Comparison of ENCODE assay signal across 1 cellular context in the genomic region with DNA sequence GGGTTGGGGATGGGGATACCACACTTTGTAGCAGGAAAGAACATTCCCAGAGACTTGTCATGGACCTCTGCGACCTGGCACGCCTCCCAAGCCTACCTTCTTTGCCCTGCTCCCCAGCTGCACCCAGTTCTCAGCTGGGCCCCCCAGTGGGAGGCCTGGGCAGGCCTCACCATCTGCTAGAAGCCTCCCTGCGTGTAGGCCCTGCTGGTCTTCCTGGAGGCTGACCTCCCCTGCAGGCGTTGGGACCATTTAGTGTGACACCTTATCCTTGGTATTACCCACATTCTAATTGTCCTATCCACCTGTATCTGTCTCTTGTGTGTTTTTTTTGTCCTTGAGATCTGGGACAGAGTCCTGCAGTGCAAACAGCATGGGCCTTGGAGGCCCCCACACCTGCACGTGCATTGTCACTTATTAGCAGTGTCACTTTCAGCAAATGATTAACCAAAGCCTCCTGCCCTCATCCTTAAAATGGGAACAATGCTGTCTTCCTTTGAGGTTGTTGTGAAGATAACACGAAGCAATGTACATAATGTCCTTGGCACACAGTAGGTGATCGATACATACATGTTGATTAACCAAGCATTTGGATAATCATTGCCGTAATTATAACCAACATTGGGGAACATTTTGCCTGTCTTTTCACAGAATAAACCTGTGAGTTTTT.
A peak's percentile ranks its signal among the peaks of the same experiment; 100 is the strongest.
TF ChIP-seq lines count a peak whose summit lies in the region.

No MANE protein-coding gene starts in this region.

TF ChIP-seq in HepG2, 621 proteins besides CTCF, POLR2A, EP300 and RAD21 (continued from another document and continues in another):
- TF ChIP-seq, protein P1, sequence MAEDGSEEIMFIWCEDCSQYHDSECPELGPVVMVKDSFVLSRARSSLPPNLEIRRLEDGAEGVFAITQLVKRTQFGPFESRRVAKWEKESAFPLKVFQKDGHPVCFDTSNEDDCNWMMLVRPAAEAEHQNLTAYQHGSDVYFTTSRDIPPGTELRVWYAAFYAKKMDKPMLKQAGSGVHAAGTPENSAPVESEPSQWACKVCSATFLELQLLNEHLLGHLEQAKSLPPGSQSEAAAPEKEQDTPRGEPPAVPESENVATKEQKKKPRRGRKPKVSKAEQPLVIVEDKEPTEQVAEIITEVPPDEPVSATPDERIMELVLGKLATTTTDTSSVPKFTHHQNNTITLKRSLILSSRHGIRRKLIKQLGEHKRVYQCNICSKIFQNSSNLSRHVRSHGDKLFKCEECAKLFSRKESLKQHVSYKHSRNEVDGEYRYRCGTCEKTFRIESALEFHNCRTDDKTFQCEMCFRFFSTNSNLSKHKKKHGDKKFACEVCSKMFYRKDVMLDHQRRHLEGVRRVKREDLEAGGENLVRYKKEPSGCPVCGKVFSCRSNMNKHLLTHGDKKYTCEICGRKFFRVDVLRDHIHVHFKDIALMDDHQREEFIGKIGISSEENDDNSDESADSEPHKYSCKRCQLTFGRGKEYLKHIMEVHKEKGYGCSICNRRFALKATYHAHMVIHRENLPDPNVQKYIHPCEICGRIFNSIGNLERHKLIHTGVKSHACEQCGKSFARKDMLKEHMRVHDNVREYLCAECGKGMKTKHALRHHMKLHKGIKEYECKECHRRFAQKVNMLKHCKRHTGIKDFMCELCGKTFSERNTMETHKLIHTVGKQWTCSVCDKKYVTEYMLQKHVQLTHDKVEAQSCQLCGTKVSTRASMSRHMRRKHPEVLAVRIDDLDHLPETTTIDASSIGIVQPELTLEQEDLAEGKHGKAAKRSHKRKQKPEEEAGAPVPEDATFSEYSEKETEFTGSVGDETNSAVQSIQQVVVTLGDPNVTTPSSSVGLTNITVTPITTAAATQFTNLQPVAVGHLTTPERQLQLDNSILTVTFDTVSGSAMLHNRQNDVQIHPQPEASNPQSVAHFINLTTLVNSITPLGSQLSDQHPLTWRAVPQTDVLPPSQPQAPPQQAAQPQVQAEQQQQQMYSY (CRISPR knock-in tag; IDR thresholded peaks at IDR 0.05), result no peak
- peak; percentile 52; the same call in 1 of the 2 replicates for TF ChIP-seq NCOR1 (IDR thresholded peaks at IDR 0.05; ENCODE audit: borderline replicate concordance, low read length)
- TF ChIP-seq, protein P2, sequence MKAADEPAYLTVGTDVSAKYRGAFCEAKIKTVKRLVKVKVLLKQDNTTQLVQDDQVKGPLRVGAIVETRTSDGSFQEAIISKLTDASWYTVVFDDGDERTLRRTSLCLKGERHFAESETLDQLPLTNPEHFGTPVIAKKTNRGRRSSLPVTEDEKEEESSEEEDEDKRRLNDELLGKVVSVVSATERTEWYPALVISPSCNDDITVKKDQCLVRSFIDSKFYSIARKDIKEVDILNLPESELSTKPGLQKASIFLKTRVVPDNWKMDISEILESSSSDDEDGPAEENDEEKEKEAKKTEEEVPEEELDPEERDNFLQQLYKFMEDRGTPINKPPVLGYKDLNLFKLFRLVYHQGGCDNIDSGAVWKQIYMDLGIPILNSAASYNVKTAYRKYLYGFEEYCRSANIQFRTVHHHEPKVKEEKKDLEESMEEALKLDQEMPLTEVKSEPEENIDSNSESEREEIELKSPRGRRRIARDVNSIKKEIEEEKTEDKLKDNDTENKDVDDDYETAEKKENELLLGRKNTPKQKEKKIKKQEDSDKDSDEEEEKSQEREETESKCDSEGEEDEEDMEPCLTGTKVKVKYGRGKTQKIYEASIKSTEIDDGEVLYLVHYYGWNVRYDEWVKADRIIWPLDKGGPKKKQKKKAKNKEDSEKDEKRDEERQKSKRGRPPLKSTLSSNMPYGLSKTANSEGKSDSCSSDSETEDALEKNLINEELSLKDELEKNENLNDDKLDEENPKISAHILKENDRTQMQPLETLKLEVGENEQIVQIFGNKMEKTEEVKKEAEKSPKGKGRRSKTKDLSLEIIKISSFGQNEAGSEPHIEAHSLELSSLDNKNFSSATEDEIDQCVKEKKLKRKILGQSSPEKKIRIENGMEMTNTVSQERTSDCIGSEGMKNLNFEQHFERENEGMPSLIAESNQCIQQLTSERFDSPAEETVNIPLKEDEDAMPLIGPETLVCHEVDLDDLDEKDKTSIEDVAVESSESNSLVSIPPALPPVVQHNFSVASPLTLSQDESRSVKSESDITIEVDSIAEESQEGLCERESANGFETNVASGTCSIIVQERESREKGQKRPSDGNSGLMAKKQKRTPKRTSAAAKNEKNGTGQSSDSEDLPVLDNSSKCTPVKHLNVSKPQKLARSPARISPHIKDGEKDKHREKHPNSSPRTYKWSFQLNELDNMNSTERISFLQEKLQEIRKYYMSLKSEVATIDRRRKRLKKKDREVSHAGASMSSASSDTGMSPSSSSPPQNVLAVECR (CRISPR knock-in tag; IDR thresholded peaks at IDR 0.05; ENCODE audit: borderline replicate concordance), result peak; percentile 54; the same call in 1 of the 2 replicates
- no peak; the same call in 1 of the 2 replicates for TF ChIP-seq ZNF430 (CRISPR knock-in tag; IDR thresholded peaks at IDR 0.05)
- no peak for TF ChIP-seq EHMT2 (IDR thresholded peaks at IDR 0.05; ENCODE audit: borderline replicate concordance, low read depth, low read length)
- TF ChIP-seq, protein P3, sequence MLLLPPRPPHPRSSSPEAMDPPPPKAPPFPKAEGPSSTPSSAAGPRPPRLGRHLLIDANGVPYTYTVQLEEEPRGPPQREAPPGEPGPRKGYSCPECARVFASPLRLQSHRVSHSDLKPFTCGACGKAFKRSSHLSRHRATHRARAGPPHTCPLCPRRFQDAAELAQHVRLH (CRISPR knock-in tag; IDR thresholded peaks at IDR 0.05; ENCODE audit: borderline replicate concordance, low read depth), result 0 out of 2 replicates have a peak, but pooled peaks have one; percentile 44
- peak; percentile 50 for TF ChIP-seq CBX1 (IDR thresholded peaks at IDR 0.05; ENCODE audit: low read depth)
- TF ChIP-seq ZMYM3 (CRISPR knock-in tag; IDR thresholded peaks at IDR 0.05), result peak; percentile 93
- no peak for TF ChIP-seq KLF13 (CRISPR knock-in tag; IDR thresholded peaks at IDR 0.05)
- TF ChIP-seq ELF4 (CRISPR knock-in tag; IDR thresholded peaks at IDR 0.05; ENCODE audit: borderline replicate concordance), result no peak
- no peak for TF ChIP-seq CENPX (CRISPR knock-in tag; IDR thresholded peaks at IDR 0.05)
- TF ChIP-seq REXO4 (CRISPR knock-in tag; IDR thresholded peaks at IDR 0.05; ENCODE audit: borderline replicate concordance), result no peak
- TF ChIP-seq, protein P4, sequence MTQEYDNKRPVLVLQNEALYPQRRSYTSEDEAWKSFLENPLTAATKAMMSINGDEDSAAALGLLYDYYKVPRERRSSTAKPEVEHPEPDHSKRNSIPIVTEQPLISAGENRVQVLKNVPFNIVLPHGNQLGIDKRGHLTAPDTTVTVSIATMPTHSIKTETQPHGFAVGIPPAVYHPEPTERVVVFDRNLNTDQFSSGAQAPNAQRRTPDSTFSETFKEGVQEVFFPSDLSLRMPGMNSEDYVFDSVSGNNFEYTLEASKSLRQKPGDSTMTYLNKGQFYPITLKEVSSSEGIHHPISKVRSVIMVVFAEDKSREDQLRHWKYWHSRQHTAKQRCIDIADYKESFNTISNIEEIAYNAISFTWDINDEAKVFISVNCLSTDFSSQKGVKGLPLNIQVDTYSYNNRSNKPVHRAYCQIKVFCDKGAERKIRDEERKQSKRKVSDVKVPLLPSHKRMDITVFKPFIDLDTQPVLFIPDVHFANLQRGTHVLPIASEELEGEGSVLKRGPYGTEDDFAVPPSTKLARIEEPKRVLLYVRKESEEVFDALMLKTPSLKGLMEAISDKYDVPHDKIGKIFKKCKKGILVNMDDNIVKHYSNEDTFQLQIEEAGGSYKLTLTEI (CRISPR knock-in tag; conservative IDR thresholded peaks at IDR 0.05), result no peak
- TF ChIP-seq KLF16 (CRISPR knock-in tag; IDR thresholded peaks at IDR 0.05), result peak in 1 of 2 experiments; percentile 51; a peak in 1 of 4 replicates
- TF ChIP-seq, protein P5, sequence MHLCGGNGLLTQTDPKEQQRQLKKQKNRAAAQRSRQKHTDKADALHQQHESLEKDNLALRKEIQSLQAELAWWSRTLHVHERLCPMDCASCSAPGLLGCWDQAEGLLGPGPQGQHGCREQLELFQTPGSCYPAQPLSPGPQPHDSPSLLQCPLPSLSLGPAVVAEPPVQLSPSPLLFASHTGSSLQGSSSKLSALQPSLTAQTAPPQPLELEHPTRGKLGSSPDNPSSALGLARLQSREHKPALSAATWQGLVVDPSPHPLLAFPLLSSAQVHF (CRISPR knock-in tag; IDR thresholded peaks at IDR 0.05), result no peak
- TF ChIP-seq, protein P6, sequence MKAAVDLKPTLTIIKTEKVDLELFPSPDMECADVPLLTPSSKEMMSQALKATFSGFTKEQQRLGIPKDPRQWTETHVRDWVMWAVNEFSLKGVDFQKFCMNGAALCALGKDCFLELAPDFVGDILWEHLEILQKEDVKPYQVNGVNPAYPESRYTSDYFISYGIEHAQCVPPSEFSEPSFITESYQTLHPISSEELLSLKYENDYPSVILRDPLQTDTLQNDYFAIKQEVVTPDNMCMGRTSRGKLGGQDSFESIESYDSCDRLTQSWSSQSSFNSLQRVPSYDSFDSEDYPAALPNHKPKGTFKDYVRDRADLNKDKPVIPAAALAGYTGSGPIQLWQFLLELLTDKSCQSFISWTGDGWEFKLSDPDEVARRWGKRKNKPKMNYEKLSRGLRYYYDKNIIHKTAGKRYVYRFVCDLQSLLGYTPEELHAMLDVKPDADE (CRISPR knock-in tag; IDR thresholded peaks at IDR 0.05), result no peak
- TF ChIP-seq ZZZ3 (CRISPR knock-in tag; IDR thresholded peaks at IDR 0.05; ENCODE audit: borderline replicate concordance), result no peak
- no peak for TF ChIP-seq RELA (CRISPR knock-in tag; IDR thresholded peaks at IDR 0.05)
- TF ChIP-seq TSC22D2 (CRISPR knock-in tag; IDR thresholded peaks at IDR 0.05; ENCODE audit: borderline replicate concordance), result no peak
- TF ChIP-seq, protein P7, sequence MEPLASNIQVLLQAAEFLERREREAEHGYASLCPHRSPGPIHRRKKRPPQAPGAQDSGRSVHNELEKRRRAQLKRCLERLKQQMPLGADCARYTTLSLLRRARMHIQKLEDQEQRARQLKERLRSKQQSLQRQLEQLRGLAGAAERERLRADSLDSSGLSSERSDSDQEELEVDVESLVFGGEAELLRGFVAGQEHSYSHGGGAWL (CRISPR knock-in tag; IDR thresholded peaks at IDR 0.05), result no peak
- no peak; the same call in 1 of the 2 replicates for TF ChIP-seq JUNB (CRISPR knock-in tag; IDR thresholded peaks at IDR 0.05; ENCODE audit: borderline replicate concordance)
- TF ChIP-seq SOX5 (CRISPR knock-in tag; IDR thresholded peaks at IDR 0.05; ENCODE audit: borderline replicate concordance), result peak; percentile 97
- no peak for TF ChIP-seq ZFAT (CRISPR knock-in tag; conservative IDR thresholded peaks at IDR 0.05)
- TF ChIP-seq, protein P8, sequence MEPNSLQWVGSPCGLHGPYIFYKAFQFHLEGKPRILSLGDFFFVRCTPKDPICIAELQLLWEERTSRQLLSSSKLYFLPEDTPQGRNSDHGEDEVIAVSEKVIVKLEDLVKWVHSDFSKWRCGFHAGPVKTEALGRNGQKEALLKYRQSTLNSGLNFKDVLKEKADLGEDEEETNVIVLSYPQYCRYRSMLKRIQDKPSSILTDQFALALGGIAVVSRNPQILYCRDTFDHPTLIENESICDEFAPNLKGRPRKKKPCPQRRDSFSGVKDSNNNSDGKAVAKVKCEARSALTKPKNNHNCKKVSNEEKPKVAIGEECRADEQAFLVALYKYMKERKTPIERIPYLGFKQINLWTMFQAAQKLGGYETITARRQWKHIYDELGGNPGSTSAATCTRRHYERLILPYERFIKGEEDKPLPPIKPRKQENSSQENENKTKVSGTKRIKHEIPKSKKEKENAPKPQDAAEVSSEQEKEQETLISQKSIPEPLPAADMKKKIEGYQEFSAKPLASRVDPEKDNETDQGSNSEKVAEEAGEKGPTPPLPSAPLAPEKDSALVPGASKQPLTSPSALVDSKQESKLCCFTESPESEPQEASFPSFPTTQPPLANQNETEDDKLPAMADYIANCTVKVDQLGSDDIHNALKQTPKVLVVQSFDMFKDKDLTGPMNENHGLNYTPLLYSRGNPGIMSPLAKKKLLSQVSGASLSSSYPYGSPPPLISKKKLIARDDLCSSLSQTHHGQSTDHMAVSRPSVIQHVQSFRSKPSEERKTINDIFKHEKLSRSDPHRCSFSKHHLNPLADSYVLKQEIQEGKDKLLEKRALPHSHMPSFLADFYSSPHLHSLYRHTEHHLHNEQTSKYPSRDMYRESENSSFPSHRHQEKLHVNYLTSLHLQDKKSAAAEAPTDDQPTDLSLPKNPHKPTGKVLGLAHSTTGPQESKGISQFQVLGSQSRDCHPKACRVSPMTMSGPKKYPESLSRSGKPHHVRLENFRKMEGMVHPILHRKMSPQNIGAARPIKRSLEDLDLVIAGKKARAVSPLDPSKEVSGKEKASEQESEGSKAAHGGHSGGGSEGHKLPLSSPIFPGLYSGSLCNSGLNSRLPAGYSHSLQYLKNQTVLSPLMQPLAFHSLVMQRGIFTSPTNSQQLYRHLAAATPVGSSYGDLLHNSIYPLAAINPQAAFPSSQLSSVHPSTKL (CRISPR knock-in tag; IDR thresholded peaks at IDR 0.05), result peak; percentile 96
- 0 out of 2 replicates have a peak, but pooled peaks have one; percentile 6 for TF ChIP-seq ZNF235 (CRISPR knock-in tag; IDR thresholded peaks at IDR 0.05; ENCODE audit: borderline replicate concordance)
- TF ChIP-seq, protein P9, sequence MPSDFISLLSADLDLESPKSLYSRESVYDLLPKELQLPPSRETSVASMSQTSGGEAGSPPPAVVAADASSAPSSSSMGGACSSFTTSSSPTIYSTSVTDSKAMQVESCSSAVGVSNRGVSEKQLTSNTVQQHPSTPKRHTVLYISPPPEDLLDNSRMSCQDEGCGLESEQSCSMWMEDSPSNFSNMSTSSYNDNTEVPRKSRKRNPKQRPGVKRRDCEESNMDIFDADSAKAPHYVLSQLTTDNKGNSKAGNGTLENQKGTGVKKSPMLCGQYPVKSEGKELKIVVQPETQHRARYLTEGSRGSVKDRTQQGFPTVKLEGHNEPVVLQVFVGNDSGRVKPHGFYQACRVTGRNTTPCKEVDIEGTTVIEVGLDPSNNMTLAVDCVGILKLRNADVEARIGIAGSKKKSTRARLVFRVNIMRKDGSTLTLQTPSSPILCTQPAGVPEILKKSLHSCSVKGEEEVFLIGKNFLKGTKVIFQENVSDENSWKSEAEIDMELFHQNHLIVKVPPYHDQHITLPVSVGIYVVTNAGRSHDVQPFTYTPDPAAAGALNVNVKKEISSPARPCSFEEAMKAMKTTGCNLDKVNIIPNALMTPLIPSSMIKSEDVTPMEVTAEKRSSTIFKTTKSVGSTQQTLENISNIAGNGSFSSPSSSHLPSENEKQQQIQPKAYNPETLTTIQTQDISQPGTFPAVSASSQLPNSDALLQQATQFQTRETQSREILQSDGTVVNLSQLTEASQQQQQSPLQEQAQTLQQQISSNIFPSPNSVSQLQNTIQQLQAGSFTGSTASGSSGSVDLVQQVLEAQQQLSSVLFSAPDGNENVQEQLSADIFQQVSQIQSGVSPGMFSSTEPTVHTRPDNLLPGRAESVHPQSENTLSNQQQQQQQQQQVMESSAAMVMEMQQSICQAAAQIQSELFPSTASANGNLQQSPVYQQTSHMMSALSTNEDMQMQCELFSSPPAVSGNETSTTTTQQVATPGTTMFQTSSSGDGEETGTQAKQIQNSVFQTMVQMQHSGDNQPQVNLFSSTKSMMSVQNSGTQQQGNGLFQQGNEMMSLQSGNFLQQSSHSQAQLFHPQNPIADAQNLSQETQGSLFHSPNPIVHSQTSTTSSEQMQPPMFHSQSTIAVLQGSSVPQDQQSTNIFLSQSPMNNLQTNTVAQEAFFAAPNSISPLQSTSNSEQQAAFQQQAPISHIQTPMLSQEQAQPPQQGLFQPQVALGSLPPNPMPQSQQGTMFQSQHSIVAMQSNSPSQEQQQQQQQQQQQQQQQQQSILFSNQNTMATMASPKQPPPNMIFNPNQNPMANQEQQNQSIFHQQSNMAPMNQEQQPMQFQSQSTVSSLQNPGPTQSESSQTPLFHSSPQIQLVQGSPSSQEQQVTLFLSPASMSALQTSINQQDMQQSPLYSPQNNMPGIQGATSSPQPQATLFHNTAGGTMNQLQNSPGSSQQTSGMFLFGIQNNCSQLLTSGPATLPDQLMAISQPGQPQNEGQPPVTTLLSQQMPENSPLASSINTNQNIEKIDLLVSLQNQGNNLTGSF (CRISPR knock-in tag; IDR thresholded peaks at IDR 0.05), result no peak
